Comparison of ENCODE assay signal across 11 cellular contexts in the genomic region with DNA sequence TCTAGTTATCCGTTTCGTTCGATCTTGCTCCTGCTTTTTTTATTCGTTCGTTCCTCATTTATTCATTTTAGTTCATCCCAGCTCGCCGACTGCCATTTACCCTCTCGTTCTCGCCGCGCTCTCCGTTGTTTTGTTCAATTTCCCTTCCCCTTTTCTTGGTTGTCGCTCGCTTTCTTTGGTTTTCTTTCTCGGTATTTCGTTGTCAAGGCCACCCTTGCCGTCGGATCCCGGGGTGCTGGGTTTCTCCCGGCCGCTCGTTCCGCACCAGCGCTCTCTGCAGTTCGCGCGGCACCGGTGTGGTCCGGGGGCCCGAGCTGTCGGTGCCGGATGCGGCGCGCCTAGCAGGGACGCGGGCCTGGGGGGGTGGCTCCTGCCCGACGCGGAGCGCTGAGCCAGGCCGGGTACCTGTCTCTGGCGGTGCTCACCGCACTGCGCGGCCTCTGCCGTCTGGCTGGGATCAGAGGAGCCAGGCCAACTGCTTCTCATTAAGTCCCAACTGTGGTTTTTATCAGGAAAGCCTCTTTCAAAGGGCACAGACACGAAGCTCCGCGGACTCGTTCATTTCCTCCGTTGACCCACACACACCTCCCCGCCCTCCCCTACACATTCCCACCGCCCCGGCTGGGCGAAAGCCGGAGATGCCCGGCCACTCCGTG. TPM values are rescaled to one million over a fixed set of nuclear protein-coding genes. Genes with fewer than 3 reads are reported as not detected.
DNase-seq lines count a peak whose midpoint lies in the region; ATAC-seq, FAIRE-seq and TF ChIP-seq lines count a peak whose summit lies in the region.
"Had no signal": no experiment of that assay in that cellular context is flagged by ENCODE, and none has a peak within 500 bp of the region (broad histone marks: within the 10 kb centered on the region; RNA-seq: fewer than 3 reads in every experiment).

No MANE protein-coding gene starts in this region.

- H2BK120ac ChIP-seq in trophoblast cell (ENCODE audit: insufficient read depth, low read length, poor library complexity) = peak overlapping the region; percentile 27

- H3K9me3 ChIP-seq in endothelial cell of umbilical vein (replicated peaks; ENCODE audit: control insufficient read depth, insufficient read depth, low read length) (no peaks in the 10 kb centered on the region), trophoblast cell (ENCODE audit: insufficient read depth, low read depth, low read length) (peaks cover 15% of the 10 kb centered on the region)
- H3K9me3 ChIP-seq: esophagus muscularis mucosa had no signal

- no peaks in the 10 kb centered on the region for H3K9me3 Mint-ChIP-seq in activated B cell treated with CpG ODN at 0.5 μM for 24 hours

- no peak overlapping the region for H3K23ac ChIP-seq in trophoblast cell (ENCODE audit: low read length)

- H2AFZ ChIP-seq in endothelial cell of umbilical vein (ENCODE audit: low read depth, low read length) (no peak overlapping the region), trophoblast cell (ENCODE audit: insufficient read depth, low read length, poor library complexity) (no peak overlapping the region)

- H3K18ac ChIP-seq in trophoblast cell (ENCODE audit: low read length) = peak overlapping the region; percentile 37

- H3K27me3 Mint-ChIP-seq in activated B cell treated with CpG ODN at 0.5 μM for 24 hours = peaks cover 43% of the 10 kb centered on the region

- H3K4me3 ChIP-seq in H7 (ENCODE audit: insufficient read depth, low read depth, low read length) (no peak overlapping the region), endothelial cell of umbilical vein (replicated peaks in 1 of 3; ENCODE audit: insufficient read depth in 1 of 3, low read depth in 1 of 3, low read length in 3 of 3) (no peak overlapping the region), trophoblast cell (ENCODE audit: low read depth, low read length) (no peak overlapping the region)

- H3K4me3 Mint-ChIP-seq in activated B cell treated with CpG ODN at 0.5 μM for 24 hours = peak overlapping the region; percentile 76

- H2AK5ac ChIP-seq in trophoblast cell (ENCODE audit: low read length) = no peak overlapping the region

- no peak overlapping the region for H4K8ac ChIP-seq in trophoblast cell (ENCODE audit: low read depth, low read length)

- H3K79me2 ChIP-seq in endothelial cell of umbilical vein (ENCODE audit: control insufficient read depth, insufficient read depth, low read length) (no peaks in the 10 kb centered on the region), trophoblast cell (ENCODE audit: control insufficient read depth, insufficient read depth, low read length, poor library complexity) (no peaks in the 10 kb centered on the region)

- H3K27ac Mint-ChIP-seq in activated B cell treated with CpG ODN at 0.5 μM for 24 hours = no peak overlapping the region

- no peak overlapping the region for H2BK12ac ChIP-seq in trophoblast cell (ENCODE audit: low read length)

- H4K12ac ChIP-seq in trophoblast cell (ENCODE audit: low read depth, low read length) = no peak overlapping the region

- intact Hi-C loops in activated B cell treated with CpG ODN at 0.5 μM for 24 hours (cut with micrococcal nuclease) = loop anchor here (1.0 to 5.0 kb wide), 2 partner anchors 16 to 34 kb away; no protein-coding TSS in a partner anchor
- intact Hi-C loops in endothelial cell of umbilical vein (cut with micrococcal nuclease) = no loop called here

- no peak for TF ChIP-seq CTCF in activated B cell treated with CpG ODN at 0.5 μM for 24 hours (IDR thresholded peaks at IDR 0.05)
- TF ChIP-seq CTCF in endothelial cell of umbilical vein (IDR thresholded peaks at IDR 0.05; ENCODE audit: extremely low read depth in 1 of 2, insufficient read depth in 1 of 2, low read depth in 1 of 2, low read length in 2 of 2) = no peak

- no peak overlapping the region for H3K14ac ChIP-seq in trophoblast cell (ENCODE audit: low read length)

- peaks cover 3% of the 10 kb centered on the region for H3K79me1 ChIP-seq in trophoblast cell (ENCODE audit: low read length)

- H3K27me3 ChIP-seq in H7 (ENCODE audit: control insufficient read depth, insufficient read depth, low read length) (peaks cover 87% of the 10 kb centered on the region), endothelial cell of umbilical vein (ENCODE audit: control insufficient read depth in 2 of 2, insufficient read depth in 2 of 2, low read length in 2 of 2) (peaks cover 66 to 79% of the 10 kb centered on the region in 2 experiments), trophoblast cell (ENCODE audit: insufficient read depth, low read length) (peaks cover 66% of the 10 kb centered on the region)

- H4K20me1 ChIP-seq in endothelial cell of umbilical vein (replicated peaks; ENCODE audit: control insufficient read depth, extremely low read depth, insufficient read depth, low read length) = no peaks in the 10 kb centered on the region

- H3K9me1 ChIP-seq in endothelial cell of umbilical vein (replicated peaks; ENCODE audit: control insufficient read depth, extremely low read depth, insufficient read depth, low read length) = no peaks in the 10 kb centered on the region

- H2BK5ac ChIP-seq in trophoblast cell (ENCODE audit: low read depth, low read length, poor library complexity) = no peak overlapping the region

- peak; percentile 89 for DNase-seq in H7
- peak; percentile 40 for DNase-seq in activated B cell treated with CpG ODN at 0.5 μM for 24 hours
- peak; percentile 18 for DNase-seq in endothelial cell of umbilical vein (ENCODE audit: low read depth, low spot score)
- no peak for DNase-seq in trophoblast cell
- no peak for DNase-seq in SHP77 (lab: John Stamatoyannopoulos, UW)
- no peak for DNase-seq in NK-92 treated with Interleukin-12 subunit alpha and Interleukin-12 subunit beta, amount 100 ng/mL, for 24 hours (lab: John Stamatoyannopoulos, UW)
- DNase-seq in NCI-H146 (lab: John Stamatoyannopoulos, UW) = no peak
- DNase-seq: EL, NCI-H1048 had no signal

- H3K9ac ChIP-seq in endothelial cell of umbilical vein (replicated peaks; ENCODE audit: extremely low read depth, insufficient read depth, low read length) (no peak overlapping the region), trophoblast cell (ENCODE audit: low read length) (no peak overlapping the region)

- ATAC-seq in activated B cell treated with CpG ODN at 0.5 μM for 24 hours (ENCODE audit: low read depth) = peak; percentile 29
- no peak for ATAC-seq in GM21723 (IDR thresholded peaks at IDR 0.05; ENCODE audit: unreplicated experiment)

- H3K4ac ChIP-seq in trophoblast cell (ENCODE audit: low read depth, low read length) = no peak overlapping the region

- POLR2A ChIA-PET in activated B cell treated with CpG ODN at 0.5 μM for 24 hours (lab: Charles Lee) (interaction anchor here (1.2 to 2.0 kb wide), 2 partner anchors 19 to 34 kb away, joined by 3 to 8 read pairs; partner anchors contain the start of gene STRIP1), endothelial cell of umbilical vein (lab: Charles Lee) (no interaction called here)

- peaks cover 23% of the 10 kb centered on the region for H3K4me1 Mint-ChIP-seq in activated B cell treated with CpG ODN at 0.5 μM for 24 hours

- no peaks in the 10 kb centered on the region for H3K36me3 ChIP-seq in H7 (replicated peaks; ENCODE audit: control insufficient read depth, insufficient read depth, low read length)
- no peaks in the 10 kb centered on the region for H3K36me3 ChIP-seq in endothelial cell of umbilical vein (ENCODE audit: control insufficient read depth in 2 of 2, extremely low read depth in 1 of 2, insufficient read depth in 2 of 2, low read length in 2 of 2)
- H3K36me3 ChIP-seq in trophoblast cell (ENCODE audit: control insufficient read depth in 1 of 2, insufficient read depth in 2 of 2, low read length in 2 of 2) = no peaks in the 10 kb centered on the region
- H3K36me3 ChIP-seq: esophagus muscularis mucosa had no signal

- no peak overlapping the region for H3K27ac ChIP-seq in endothelial cell of umbilical vein (ENCODE audit: insufficient read depth, low read depth, low read length)
- H3K27ac ChIP-seq in trophoblast cell (ENCODE audit: low read depth, low read length) = no peak overlapping the region
- H3K27ac ChIP-seq: esophagus muscularis mucosa had no signal

- no TSS peak for BruUV-seq in endothelial cell of umbilical vein (replicated peaks; lab: Mats Ljungman, UMichigan)

- H3K4me2 ChIP-seq in endothelial cell of umbilical vein (ENCODE audit: insufficient read depth, low read length) = no peak overlapping the region
- peak overlapping the region; percentile 27 for H3K4me2 ChIP-seq in trophoblast cell (ENCODE audit: low read length)

- dilution Hi-C loops in endothelial cell of umbilical vein (cut with MboI; ENCODE audit: extremely low pct_ligation_motif_present, low sequenced_read_pairs) = no loop called here

- H3K4me1 ChIP-seq in endothelial cell of umbilical vein (ENCODE audit: control insufficient read depth, extremely low read depth, insufficient read depth, low read length) (no peaks in the 10 kb centered on the region), trophoblast cell (ENCODE audit: control insufficient read depth in 1 of 2, insufficient read depth in 2 of 2, low read length in 2 of 2) (peaks cover 17 to 22% of the 10 kb centered on the region in 2 experiments)

- no peaks in the 10 kb centered on the region for H3K36me3 Mint-ChIP-seq in activated B cell treated with CpG ODN at 0.5 μM for 24 hours (ENCODE audit: low read depth)

- no peak for FAIRE-seq in endothelial cell of umbilical vein (lab: Jason Lieb, UNC)

- TF ChIP-seq POLR2A in endothelial cell of umbilical vein (IDR thresholded peaks at IDR 0.05; ENCODE audit: low read depth, low read length) = no peak

- WGBS in trophoblast cell (ENCODE audit: extremely low coverage, insufficient coverage, insufficient read length) = no CpG with 5 or more reads among the region's 59 CpGs

- CTCF ChIA-PET in activated B cell treated with CpG ODN at 0.5 μM for 24 hours (lab: Charles Lee) = interaction anchor here (0.6 kb wide), 1 partner anchor 36 kb away, joined by 3 read pairs; no protein-coding TSS in a partner anchor
- CTCF ChIA-PET in endothelial cell of umbilical vein (lab: Charles Lee) = no interaction called here

- no peak overlapping the region for H4K91ac ChIP-seq in trophoblast cell (ENCODE audit: low read depth, low read length)

RNA-seq across cellular contexts. Expression of gene ALX3, which starts 1.7 kb away (rescaled TPM):
- 0.35 TPM in 1 of 2 replicates, not detected in the other for total RNA-seq in H7 (2014; rRNA removed; shearing (Covaris generic))
- not detected in 2 replicates for total RNA-seq in activated B cell treated with CpG ODN at 0.5 μM for 24 hours
- total RNA-seq in endothelial cell of umbilical vein = not detected in 2 replicates
- not detected in 2 replicates for polyA plus RNA-seq in endothelial cell of umbilical vein
- not detected in 2 replicates for polyA plus RNA-seq in endothelial cell of umbilical vein (2011; cell fraction: cytosol; rRNA removed)
- not detected in 2 replicates for polyA plus RNA-seq in endothelial cell of umbilical vein (2011; cell fraction: nucleus; rRNA removed)
- polyA plus RNA-seq in endothelial cell of umbilical vein (2012) = not detected in 2 replicates
- polyA minus RNA-seq in endothelial cell of umbilical vein = not detected in 2 replicates
- not detected for polyA minus RNA-seq in endothelial cell of umbilical vein (2011; cell fraction: cytosol; rRNA and poly(A)+ RNA removed)
- polyA minus RNA-seq in endothelial cell of umbilical vein (2011; cell fraction: nucleus; rRNA and poly(A)+ RNA removed) = not detected in 2 replicates
- polyA plus RNA-seq in trophoblast cell (2013) = 0.14 and 0.19 TPM in 2 replicates
- total RNA-seq: esophagus muscularis mucosa had no signal

RNA-seq across cellular contexts. Expression of gene STRIP1, which starts 34.4 kb away (rescaled TPM):
- total RNA-seq in H7 (2014; rRNA removed; shearing (Covaris generic)) = 55.6 and 65.8 TPM in 2 replicates
- total RNA-seq in activated B cell treated with CpG ODN at 0.5 μM for 24 hours = 60.4 and 77.3 TPM in 2 replicates
- total RNA-seq in endothelial cell of umbilical vein = 38.9 and 42.1 TPM in 2 replicates
- polyA plus RNA-seq in endothelial cell of umbilical vein = 26.2 and 26.9 TPM in 2 replicates
- 25.8 and 26.3 TPM in 2 replicates for polyA plus RNA-seq in endothelial cell of umbilical vein (2011; cell fraction: cytosol; rRNA removed)
- 141 and 160 TPM in 2 replicates for polyA plus RNA-seq in endothelial cell of umbilical vein (2011; cell fraction: nucleus; rRNA removed)
- 23.4 and 26.1 TPM in 2 replicates for polyA plus RNA-seq in endothelial cell of umbilical vein (2012)
- 65.0 and 69.7 TPM in 2 replicates for polyA minus RNA-seq in endothelial cell of umbilical vein
- 21.3 TPM for polyA minus RNA-seq in endothelial cell of umbilical vein (2011; cell fraction: cytosol; rRNA and poly(A)+ RNA removed)
- polyA minus RNA-seq in endothelial cell of umbilical vein (2011; cell fraction: nucleus; rRNA and poly(A)+ RNA removed) = 55.6 and 66.4 TPM in 2 replicates
- 22.7 and 23.9 TPM in 2 replicates for polyA plus RNA-seq in trophoblast cell (2013)

RNA-seq across cellular contexts. Expression of gene UBL4B, which starts 43.5 kb away (rescaled TPM):
- not detected in 2 replicates for total RNA-seq in H7 (2014; rRNA removed; shearing (Covaris generic))
- total RNA-seq in activated B cell treated with CpG ODN at 0.5 μM for 24 hours (not detected in 2 replicates), endothelial cell of umbilical vein (not detected in 2 replicates)
- polyA plus RNA-seq in endothelial cell of umbilical vein = not detected in 2 replicates
- not detected in 2 replicates for polyA plus RNA-seq in endothelial cell of umbilical vein (2011; cell fraction: cytosol; rRNA removed)
- polyA plus RNA-seq in endothelial cell of umbilical vein (2011; cell fraction: nucleus; rRNA removed) = not detected in 2 replicates
- not detected in 2 replicates for polyA plus RNA-seq in endothelial cell of umbilical vein (2012)
- polyA minus RNA-seq in endothelial cell of umbilical vein = not detected in 2 replicates
- polyA minus RNA-seq in endothelial cell of umbilical vein (2011; cell fraction: cytosol; rRNA and poly(A)+ RNA removed) = not detected
- polyA minus RNA-seq in endothelial cell of umbilical vein (2011; cell fraction: nucleus; rRNA and poly(A)+ RNA removed) = not detected in 2 replicates
- polyA plus RNA-seq in trophoblast cell (2013) = not detected in 2 replicates
- total RNA-seq: esophagus muscularis mucosa had no signal

Comparison
In these comparisons a context has a peak if more than half of its experiments do, and no peak if none do; other contexts are left out.
1. DNase-seq: peak in H7 (single experiment), activated B cell treated with CpG ODN at 0.5 μM for 24 hours (single experiment) and endothelial cell of umbilical vein (single experiment); none in trophoblast cell (0 of 2), SHP77 (0 of 2), NK-92 treated with Interleukin-12 subunit alpha and Interleukin-12 subunit beta, amount 100 ng/mL, for 24 hours (single experiment) and NCI-H146 (single experiment).